Comparison of ENCODE assay signal across 8 cellular contexts in the genomic region with DNA sequence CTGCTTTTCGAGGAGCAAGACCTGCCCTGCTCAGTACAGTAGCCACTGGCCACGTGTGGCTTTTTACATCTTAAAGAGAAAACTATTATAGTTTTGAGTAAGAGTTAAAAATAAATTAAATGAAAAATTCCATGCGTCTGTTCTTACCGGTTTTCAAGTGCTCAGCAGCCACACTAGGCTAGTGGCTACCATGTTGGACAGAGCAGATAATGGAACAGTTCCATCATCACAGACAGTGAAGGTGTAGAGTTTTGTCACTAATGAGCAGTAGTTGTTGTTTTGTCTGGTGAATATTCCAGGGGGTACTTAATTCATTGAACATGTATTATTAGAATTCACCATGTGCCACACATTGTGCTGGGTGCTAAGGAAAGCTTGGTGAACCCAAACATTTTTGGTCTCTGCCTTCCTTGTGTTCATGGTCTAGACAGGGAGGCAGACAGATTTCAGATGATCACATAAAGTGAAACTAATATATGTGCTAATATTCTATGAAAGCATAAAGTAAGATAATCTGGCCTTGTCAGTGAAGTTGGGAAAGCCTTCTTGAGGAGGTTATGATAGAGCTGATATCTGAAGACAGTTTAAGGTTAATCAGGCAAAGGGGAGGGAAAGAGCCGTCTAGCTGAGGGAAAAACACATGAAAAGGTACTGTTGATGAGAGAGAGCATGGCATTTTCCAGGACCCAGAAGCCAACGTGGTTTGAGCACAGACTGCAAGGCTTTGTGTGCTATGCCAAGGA. TPM values are rescaled to one million over a fixed set of nuclear protein-coding genes. Genes with fewer than 3 reads are reported as not detected.
A peak's percentile ranks its signal among the peaks of the same experiment; 100 is the strongest.
DNase-seq lines count a peak whose midpoint lies in the region; ATAC-seq and TF ChIP-seq lines count a peak whose summit lies in the region.

No MANE protein-coding gene starts in this region.

- H3K9ac ChIP-seq in OCI-LY1 (ENCODE audit: low read length) = peak overlapping the region; percentile 96

- intact Hi-C loops in psoas muscle (cut with DNase I) = no loop called here

- H3K4me2 ChIP-seq in OCI-LY1 (ENCODE audit: low read length) = peak overlapping the region; percentile 94

- H3K9me2 ChIP-seq in OCI-LY1 (ENCODE audit: low read depth, low read length) = no peaks in the 10 kb centered on the region

- ATAC-seq in psoas muscle = no peak
- ATAC-seq in GM19351 (IDR thresholded peaks at IDR 0.05; ENCODE audit: unreplicated experiment) = no peak
- no peak for ATAC-seq in GM21825 (IDR thresholded peaks at IDR 0.05; ENCODE audit: unreplicated experiment)

- H3K27me3 ChIP-seq in OCI-LY1 (ENCODE audit: insufficient read depth, low read length) (no peaks in the 10 kb centered on the region), psoas muscle (ENCODE audit: insufficient read depth in 3 of 3, low read length in 2 of 3) (no peaks in the 10 kb centered on the region)

- H2AFZ ChIP-seq in OCI-LY1 (ENCODE audit: low read length) = 0 out of 2 replicates have a peak overlapping the region, but pooled peaks have one; percentile 9

- WGBS in psoas muscle, 3 donors = 15 to 21% (median 17%) methylated on average over 6 of the region's 6 CpGs

- peaks cover 18% of the 10 kb centered on the region for H3K79me2 ChIP-seq in OCI-LY1 (ENCODE audit: insufficient read depth, low read length)

- H3K4me1 ChIP-seq in OCI-LY1 (ENCODE audit: insufficient read depth, low read length, severe bottlenecking) (peaks cover 20% of the 10 kb centered on the region), psoas muscle (peaks cover 18% of the 10 kb centered on the region)

- no peaks in the 10 kb centered on the region; the same call in 1 of the 2 replicates for H3F3A ChIP-seq in OCI-LY1 (ENCODE audit: insufficient read depth, low read length)

- no peaks in the 10 kb centered on the region for H3K9me3 ChIP-seq in OCI-LY1 (ENCODE audit: low read length)
- no peaks in the 10 kb centered on the region for H3K9me3 ChIP-seq in psoas muscle

- H3K27ac ChIP-seq in OCI-LY1 (ENCODE audit: low read depth, low read length, poor library complexity, severe bottlenecking) (peak overlapping the region; percentile 83), psoas muscle (peak overlapping the region; percentile 83)

- no peak for DNase-seq in epithelial cell of esophagus (ENCODE audit: low read depth)
- no peak for DNase-seq in psoas muscle
- DNase-seq in NOMO-1 treated with dmso at 0.1 percent for 144 hours (lab: John Stamatoyannopoulos, UW; ENCODE audit: unreplicated experiment) = no peak
- no peak for DNase-seq in OCI-M1 (lab: John Stamatoyannopoulos, UW)

- TF ChIP-seq CTCF in OCI-LY1 (IDR thresholded peaks at IDR 0.05; ENCODE audit: low read length) = no peak
- no peak for TF ChIP-seq CTCF in epithelial cell of esophagus (IDR thresholded peaks at IDR 0.05; ENCODE audit: insufficient read depth, low read depth, low read length, missing control alignments)
- no peak for TF ChIP-seq CTCF in psoas muscle (IDR thresholded peaks at IDR 0.05)

- peak overlapping the region; percentile 90 for H3K4me3 ChIP-seq in GM08714 (ENCODE audit: low read length)
- peak overlapping the region; percentile 96 for H3K4me3 ChIP-seq in OCI-LY1 (ENCODE audit: low read depth, low read length, poor library complexity, severe bottlenecking)
- peak overlapping the region; percentile 80 for H3K4me3 ChIP-seq in epithelial cell of esophagus (ENCODE audit: low read length)
- H3K4me3 ChIP-seq in psoas muscle = peak overlapping the region; percentile 89

- H3K36me3 ChIP-seq in OCI-LY1 (ENCODE audit: insufficient read depth, low read length) (no peaks in the 10 kb centered on the region), psoas muscle (ENCODE audit: insufficient read depth in 1 of 2, low read depth in 1 of 2) (no peaks in the 10 kb centered on the region)

- no peaks in the 10 kb centered on the region for H4K20me1 ChIP-seq in OCI-LY1 (ENCODE audit: insufficient read depth, low read length)

RNA-seq across cellular contexts. Expression of a gene that starts 1.4 kb away (rescaled TPM):
- 1 to 10 TPM; 5.9 to 8.2 (median 6.8) TPM for total RNA-seq in psoas muscle
- 1 to 10 TPM; 3.7 to 6.2 (median 5.4) TPM for polyA plus RNA-seq in psoas muscle
